In the genomic region with DNA sequence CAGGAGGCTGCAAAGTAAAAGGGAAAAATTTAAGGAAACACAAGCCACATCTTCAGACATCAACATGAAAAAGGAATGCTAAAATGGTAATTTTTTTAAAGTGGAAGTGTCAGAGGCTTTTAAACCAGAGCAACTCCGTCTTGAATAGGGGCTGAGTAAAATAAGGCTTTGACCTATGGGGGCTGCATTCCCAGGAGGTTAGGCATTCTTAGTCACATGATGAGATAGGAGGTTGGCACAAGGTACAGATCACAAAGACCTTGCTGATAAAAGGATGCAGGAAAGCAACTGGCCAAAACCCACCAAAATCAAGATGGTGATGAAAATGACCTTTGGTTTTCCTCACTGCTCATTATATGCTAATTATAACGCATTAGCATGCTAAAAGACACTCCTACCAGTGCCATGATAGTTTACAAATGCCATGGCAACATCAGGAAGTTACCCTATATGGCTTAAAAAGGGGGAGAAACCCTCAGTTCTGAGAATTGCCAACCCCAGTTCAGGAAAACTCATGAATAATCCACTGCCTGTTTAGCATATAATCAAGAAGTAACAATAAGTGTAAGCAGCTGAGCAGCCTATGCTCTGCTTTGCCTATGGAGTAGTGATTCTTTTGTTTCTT, we compare ENCODE assay signal across 20 cellular contexts.
A peak's percentile ranks its signal among the peaks of the same experiment; 100 is the strongest.
DNase-seq lines count a peak whose midpoint lies in the region; ATAC-seq, FAIRE-seq and TF ChIP-seq lines count a peak whose summit lies in the region.
"Had no signal": no experiment of that assay in that cellular context is flagged by ENCODE, and none has a peak within 500 bp of the region (broad histone marks: within the 10 kb centered on the region; RNA-seq: fewer than 3 reads in every experiment).

No MANE protein-coding gene starts in this region.

- H2BK20ac ChIP-seq in H1 (ENCODE audit: low read length): no peak overlapping the region

- POLR2A ChIA-PET in H1 (lab: Charles Lee; ENCODE audit: partially characterized antibody): no interaction called here

- no peak for DNase-seq in GM12892 (ENCODE audit: insufficient read length)
- no peak for DNase-seq in H1 (ENCODE audit: low read depth in 1 of 2, low spot score in 2 of 2)
- peak; percentile 40 for DNase-seq in mesendoderm
- DNase-seq in T1000 (lab: John Stamatoyannopoulos, UW): no peak
- DNase-seq in activated CD4-positive, alpha-beta T cell treated with anti-CD3 and anti-CD28 coated beads, Interleukin-2, amount 50 U/mL, for 48 hours: no peak
- DNase-seq: DND-41; GF-D8; H7; MM.1S; NCI-H1105 treated with DMSO at 0.1 percent for 48 hours; NCI-H1694; NCI-H510A; NCI-H748 treated with DMSO at 0.1 percent for 48 hours; NK-92 treated with Interleukin-12 subunit alpha and Interleukin-12 subunit beta, amount 100 ng/mL, for 24 hours; SHP77 had no signal

- H3K27ac ChIP-seq in HUES6 (ENCODE audit: low read depth, low read length) (peak overlapping the region; percentile 70), H1 (ENCODE audit: low read depth, low read length) (peak overlapping the region; percentile 35; the same call in 1 of the 2 replicates), mesendoderm (ENCODE audit: low read depth, low read length) (no peak overlapping the region)
- H3K27ac ChIP-seq: BLaER1 treated with 17β-estradiol and CSF1 and Interleukin-3, amounts not matched to agents 10 nM and 100 nM; HL-60; SK-N-MC had no signal

- H4K5ac ChIP-seq in H1 (ENCODE audit: insufficient read length, low read depth, low read length) (no peak overlapping the region), mesendoderm (ENCODE audit: low read length) (no peak overlapping the region)

- H3K9me3 ChIP-seq in HUES6 (ENCODE audit: control insufficient read depth, insufficient read depth, low read depth, low read length) (no peaks in the 10 kb centered on the region; the same call in 1 of the 2 replicates), H1 (ENCODE audit: insufficient read depth in 2 of 2, low read depth in 1 of 2, low read length in 1 of 2) (no peaks in the 10 kb centered on the region)
- H3K9me3 ChIP-seq: BLaER1 treated with 17β-estradiol and CSF1 and Interleukin-3, amounts not matched to agents 10 nM and 100 nM had no signal

- WGBS in H1 (ENCODE audit: extremely low coverage in 1 of 2, insufficient coverage in 1 of 2, insufficient read length in 1 of 2, insufficient replicate concordance in 2 of 2, low coverage in 1 of 2, low lambda C conversion rate in 2 of 2, missing lambda C conversion rate in 1 of 2), 2 experiments: 10% methylated on average over 2 of the region's 2 CpGs; no CpG with 5 or more reads in 1 of the 2 experiments
- no CpG with 5 or more reads among the region's 2 CpGs for WGBS in mesendoderm (ENCODE audit: extremely low coverage, insufficient coverage, low lambda C conversion rate)

- H3K27me3 ChIP-seq in HUES6 (ENCODE audit: control insufficient read depth, insufficient read depth, low read length): no peaks in the 10 kb centered on the region
- H3K27me3 ChIP-seq in H1 (replicated peaks in 1 of 4; ENCODE audit: control insufficient read depth in 3 of 4, extremely low read depth in 1 of 4, insufficient read depth in 3 of 4, low read length in 3 of 4): peaks cover 0 to 1% (median 0%) of the 10 kb centered on the region in 4 experiments; a peak in 1 of 7 replicates
- H3K27me3 ChIP-seq in mesendoderm (ENCODE audit: insufficient read depth, low read length, poor library complexity): no peaks in the 10 kb centered on the region
- H3K27me3 ChIP-seq: BLaER1 treated with 17β-estradiol and CSF1 and Interleukin-3, amounts not matched to agents 10 nM and 100 nM had no signal

- peak overlapping the region in 1 of 2 experiments; percentile 17; a peak in 1 of 4 replicates for H3K4me2 ChIP-seq in H1 (ENCODE audit: insufficient read depth in 1 of 2, low read depth in 2 of 2, low read length in 2 of 2)
- H3K4me2 ChIP-seq in mesendoderm (ENCODE audit: low read length): no peak overlapping the region

- no peak overlapping the region for H3K14ac ChIP-seq in H1 (ENCODE audit: insufficient read length)

- no peak for TF ChIP-seq RAD21 in H1 (IDR thresholded peaks at IDR 0.05 in 1 of 2, conservative IDR thresholded peaks at IDR 0.05 in 1 of 2; ENCODE audit: low read depth in 2 of 2, low read length in 2 of 2)

- H2AK5ac ChIP-seq in H1 (ENCODE audit: low read depth, low read length) (no peak overlapping the region), mesendoderm (ENCODE audit: low read length) (no peak overlapping the region)

- H2BK5ac ChIP-seq in H1 (ENCODE audit: low read depth, low read length): peak overlapping the region; percentile 67
- no peak overlapping the region for H2BK5ac ChIP-seq in mesendoderm (ENCODE audit: low read length)

- H3K79me1 ChIP-seq in H1 (ENCODE audit: low read depth, low read length): no peaks in the 10 kb centered on the region
- no peaks in the 10 kb centered on the region for H3K79me1 ChIP-seq in mesendoderm (ENCODE audit: low read length)

- H3K4ac ChIP-seq in H1 (replicated peaks; ENCODE audit: insufficient read length, low read depth, low read length) (no peak overlapping the region), mesendoderm (ENCODE audit: low read depth, low read length) (no peak overlapping the region)

- H3K18ac ChIP-seq in H1 (ENCODE audit: extremely low read depth, low read length): no peak overlapping the region
- no peak overlapping the region for H3K18ac ChIP-seq in mesendoderm (ENCODE audit: low read length)

- H2BK120ac ChIP-seq in H1 (replicated peaks; ENCODE audit: low read depth, low read length) (no peak overlapping the region), mesendoderm (ENCODE audit: low read depth, low read length) (no peak overlapping the region)

- ATAC-seq in HG03175 (IDR thresholded peaks at IDR 0.05; ENCODE audit: unreplicated experiment): no peak

- no peaks in the 10 kb centered on the region for H3K36me3 ChIP-seq in HUES6 (ENCODE audit: control insufficient read depth, insufficient read depth, low read length)
- H3K36me3 ChIP-seq in H1 (ENCODE audit: control insufficient read depth in 2 of 4, insufficient read depth in 4 of 4, low read length in 3 of 4): no peaks in the 10 kb centered on the region
- no peaks in the 10 kb centered on the region for H3K36me3 ChIP-seq in mesendoderm (ENCODE audit: control insufficient read depth, insufficient read depth, low read length)
- H3K36me3 ChIP-seq: BLaER1 treated with 17β-estradiol and CSF1 and Interleukin-3, amounts not matched to agents 10 nM and 100 nM had no signal

- no peak for TF ChIP-seq CTCF in H1 (IDR thresholded peaks at IDR 0.05; ENCODE audit: control extremely low read depth in 1 of 3, insufficient read depth in 1 of 3, low read depth in 1 of 3, low read length in 3 of 3)

- H4K8ac ChIP-seq in H1 (ENCODE audit: extremely low read depth, insufficient read depth, low read length) (no peak overlapping the region), mesendoderm (ENCODE audit: low read depth, low read length) (no peak overlapping the region)

- H4K20me1 ChIP-seq in H1 (replicated peaks in 1 of 2; ENCODE audit: control insufficient read depth in 1 of 2, insufficient read depth in 2 of 2, low read length in 2 of 2): no peaks in the 10 kb centered on the region
- H4K20me1 ChIP-seq: BLaER1 treated with 17β-estradiol and CSF1 and Interleukin-3, amounts not matched to agents 10 nM and 100 nM had no signal

- H3K23me2 ChIP-seq in H1 (ENCODE audit: low read depth, low read length): no peaks in the 10 kb centered on the region

- CTCF ChIA-PET in H1 (lab: Charles Lee; ENCODE audit: partially characterized antibody): interaction anchor here (1.6 kb wide), 1 partner anchor 474 kb away, joined by 3 read pairs; no protein-coding TSS in a partner anchor

- H3K4me1 ChIP-seq in HUES6 (ENCODE audit: control insufficient read depth, insufficient read depth, low read length) (peaks cover 25% of the 10 kb centered on the region), H1 (replicated peaks in 1 of 4; ENCODE audit: control insufficient read depth in 3 of 4, insufficient read depth in 4 of 4, low read length in 3 of 4) (peaks cover 0 to 8% (median 1%) of the 10 kb centered on the region in 4 experiments; a peak in 2 of 7 replicates), mesendoderm (ENCODE audit: control insufficient read depth, low read depth, low read length) (no peaks in the 10 kb centered on the region)

- H3K4me3 ChIP-seq in HUES6 (ENCODE audit: low read depth, low read length) (no peak overlapping the region), H1 (ENCODE audit: extremely low read depth in 1 of 4, insufficient read depth in 2 of 4, low read depth in 3 of 4, low read length in 4 of 4) (no peak overlapping the region; a peak in 1 of 8 replicates), mesendoderm (ENCODE audit: low read length) (no peak overlapping the region)
- H3K4me3 ChIP-seq: BLaER1 treated with 17β-estradiol and CSF1 and Interleukin-3, amounts not matched to agents 10 nM and 100 nM; SK-N-MC had no signal

- H3K56ac ChIP-seq in H1 (replicated peaks; ENCODE audit: insufficient read length, low read depth, low read length) (no peak overlapping the region), mesendoderm (ENCODE audit: low read length) (no peak overlapping the region)

- H3K23ac ChIP-seq in H1 (ENCODE audit: insufficient read length): no peak overlapping the region
- no peak overlapping the region for H3K23ac ChIP-seq in mesendoderm (ENCODE audit: low read length)

- H2BK12ac ChIP-seq in H1 (ENCODE audit: low read depth, low read length): 0 out of 2 replicates have a peak overlapping the region, but pooled peaks have one; percentile 7

- H3K79me2 ChIP-seq in H1 (ENCODE audit: control insufficient read depth in 1 of 2, insufficient read depth in 2 of 2, low read length in 2 of 2) (no peaks in the 10 kb centered on the region), mesendoderm (ENCODE audit: control insufficient read depth, insufficient read depth, low read length) (no peaks in the 10 kb centered on the region)

- peak overlapping the region; percentile 35; the same call in 1 of the 2 replicates for H2AFZ ChIP-seq in H1 (ENCODE audit: low read length)

- FAIRE-seq in GM12892 (lab: Jason Lieb, UNC): peak; percentile 56
- peak; percentile 94 for FAIRE-seq in H1 (lab: Jason Lieb, UNC)

- H4K91ac ChIP-seq in H1 (replicated peaks; ENCODE audit: insufficient read length, low read length): no peak overlapping the region

- TF ChIP-seq EP300 in H1 (IDR thresholded peaks at IDR 0.05; ENCODE audit: borderline replicate concordance in 1 of 2, low read depth in 2 of 2, low read length in 2 of 2): no peak

- TF ChIP-seq POLR2A in GM12892 (IDR thresholded peaks at IDR 0.05; ENCODE audit: low read depth, low read length) (no peak), H1 (IDR thresholded peaks at IDR 0.05; ENCODE audit: control extremely low read depth in 1 of 2, low read depth in 2 of 2, low read length in 2 of 2) (no peak)

- no peak overlapping the region for H2BK15ac ChIP-seq in H1 (ENCODE audit: low read length)
- no peak overlapping the region for H2BK15ac ChIP-seq in mesendoderm (replicated peaks; ENCODE audit: low read depth)

- H3K9ac ChIP-seq in HUES6 (ENCODE audit: low read length) (no peak overlapping the region), H1 (replicated peaks in 1 of 4; ENCODE audit: extremely low read depth in 1 of 4, low read depth in 3 of 4, low read length in 3 of 4) (no peak overlapping the region), mesendoderm (ENCODE audit: low read length) (no peak overlapping the region)
- H3K9ac ChIP-seq: BLaER1 treated with 17β-estradiol and CSF1 and Interleukin-3, amounts not matched to agents 10 nM and 100 nM had no signal
